In genomic region chr16:66476328-66477027, GRCh38 we compare ENCODE assay signal across 11 cellular contexts. TPM values are rescaled to one million over a fixed set of nuclear protein-coding genes. Genes with fewer than 3 reads are reported as not detected.
DNase-seq lines count a peak whose midpoint lies in the region; ATAC-seq and TF ChIP-seq lines count a peak whose summit lies in the region.
"Had no signal": no experiment of that assay in that cellular context is flagged by ENCODE, and none has a peak within 500 bp of the region (broad histone marks: within the 10 kb centered on the region; RNA-seq: fewer than 3 reads in every experiment).

No MANE protein-coding gene starts in this region.

- peaks cover 18% of the 10 kb centered on the region for H3K4me1 Mint-ChIP-seq in type B pancreatic cell (ENCODE audit: unreplicated experiment)
- peaks cover 15 to 34% of the 10 kb centered on the region in 2 donors for H3K4me1 Mint-ChIP-seq in natural killer cell

- H3K27ac Mint-ChIP-seq in type B pancreatic cell: peak overlapping the region; percentile 71
- H3K27ac Mint-ChIP-seq in natural killer cell: peak overlapping the region in 1 of 2 donors; percentile 61

- H3K27me3 Mint-ChIP-seq in type B pancreatic cell (peaks cover 9% of the 10 kb centered on the region), natural killer cell (ENCODE audit: low read depth in 2 of 2) (peaks cover 0 to 4% of the 10 kb centered on the region in 2 donors)

- no peaks in the 10 kb centered on the region for H3K36me3 Mint-ChIP-seq in type B pancreatic cell
- H3K36me3 Mint-ChIP-seq in natural killer cell: no peaks in the 10 kb centered on the region

- DNase-seq in activated CD4-positive, alpha-beta T cell treated with anti-CD3 and anti-CD28 coated beads for 24 hours (ENCODE audit: low read depth in 2 of 2): peak; percentile 35 to 38
- no peak for DNase-seq in activated CD4-positive, alpha-beta T cell treated with anti-CD3 and anti-CD28 coated beads for 1 hour
- DNase-seq in activated CD4-positive, alpha-beta T cell treated with anti-CD3 and anti-CD28 coated beads, Interleukin-2, amount 50 U/mL, for 1 hour: peak; percentile 39
- DNase-seq in germinal center (ENCODE audit: low spot score) (peak; percentile 46), type B pancreatic cell (ENCODE audit: extremely low spot score, unreplicated experiment) (peak; percentile 52), NCI-H446 treated with DMSO at 0.1 percent for 48 hours (lab: John Stamatoyannopoulos, UW) (no peak), natural killer cell (no peak)
- DNase-seq: amniotic stem cell, heart left ventricle, NCI-H2081 treated with DMSO at 0.1 percent for 48 hours had no signal

- no peak for TF ChIP-seq CTCF in type B pancreatic cell (conservative IDR thresholded peaks at IDR 0.05)
- TF ChIP-seq CTCF in natural killer cell (IDR thresholded peaks at IDR 0.05): no peak

- H3K4me3 Mint-ChIP-seq in type B pancreatic cell (no peak overlapping the region), natural killer cell (no peak overlapping the region)

- H3K9me3 Mint-ChIP-seq in type B pancreatic cell: no peaks in the 10 kb centered on the region
- no peaks in the 10 kb centered on the region for H3K9me3 Mint-ChIP-seq in natural killer cell

- intact Hi-C loops in natural killer cell (cut with micrococcal nuclease): no loop called here

- ATAC-seq in natural killer cell (no peak), GM19397 (IDR thresholded peaks at IDR 0.05; ENCODE audit: unreplicated experiment) (no peak)
- ATAC-seq: heart left ventricle had no signal

RNA-seq across cellular contexts. Expression of gene BEAN1, which starts 49.4 kb away (rescaled TPM):
- total RNA-seq in type B pancreatic cell (ENCODE audit: low replicate concordance) (1.1 and 3.2 TPM in 2 replicates), natural killer cell (not detected)

Comparison
In these comparisons a context has a peak if more than half of its experiments do, and no peak if none do; other contexts are left out.
1. DNase-seq: peak in activated CD4-positive, alpha-beta T cell treated with anti-CD3 and anti-CD28 coated beads for 24 hours (2 of 2), activated CD4-positive, alpha-beta T cell treated with anti-CD3 and anti-CD28 coated beads, Interleukin-2, amount 50 U/mL, for 1 hour (single experiment), germinal center (single experiment) and type B pancreatic cell (single experiment); none in activated CD4-positive, alpha-beta T cell treated with anti-CD3 and anti-CD28 coated beads for 1 hour (single experiment), NCI-H446 treated with DMSO at 0.1 percent for 48 hours (single experiment) and natural killer cell (single experiment).